1 cellular context compared by ENCODE assay signal in genomic region chr20:63627129-63627699, GRCh38.
TF ChIP-seq lines count a peak whose summit lies in the region.

No MANE protein-coding gene starts in this region.

TF ChIP-seq in K562, 482 proteins besides CTCF, POLR2A, EP300 and RAD21 (continued from another document and continues in another):
- TF ChIP-seq MAZ (CRISPR knock-in tag; conservative IDR thresholded peaks at IDR 0.05 in 1 of 2, IDR thresholded peaks at IDR 0.05 in 1 of 2): peak; percentile 82
- no peak for TF ChIP-seq RFX1 (IDR thresholded peaks at IDR 0.05)
- TF ChIP-seq BRCA1 (IDR thresholded peaks at IDR 0.05): no peak
- TF ChIP-seq BRCA1 (CRISPR knock-in tag; IDR thresholded peaks at IDR 0.05): 0 out of 2 replicates have a peak, but pooled peaks have one; percentile 74
- peak in 1 of 2 experiments; percentile 63; a peak in 1 of 4 replicates for TF ChIP-seq SIN3A (IDR thresholded peaks at IDR 0.05; ENCODE audit: borderline replicate concordance in 2 of 2, control insufficient read depth in 1 of 2, low read depth in 2 of 2, low read length in 2 of 2)
- TF ChIP-seq PURB (CRISPR knock-in tag; IDR thresholded peaks at IDR 0.05; ENCODE audit: low read depth): no peak
- TF ChIP-seq ZNF347 (CRISPR knock-in tag; IDR thresholded peaks at IDR 0.05; ENCODE audit: low read depth): no peak
- 0 out of 4 replicates have a peak, but pooled peaks of 1 of the 2 experiments have one; percentile 23 for TF ChIP-seq NONO (IDR thresholded peaks at IDR 0.05; ENCODE audit: low read depth in 2 of 2, low read length in 1 of 2)
- peak; percentile 84; the same call in 1 of the 2 replicates for TF ChIP-seq MTA3 (IDR thresholded peaks at IDR 0.05; ENCODE audit: borderline replicate concordance)
- peak; percentile 85 for TF ChIP-seq ETS1 (conservative IDR thresholded peaks at IDR 0.05; ENCODE audit: control insufficient read depth, low read depth, low read length)
- no peak for TF ChIP-seq ZNF239 (CRISPR knock-in tag; IDR thresholded peaks at IDR 0.05)
- 0 out of 2 replicates have a peak, but pooled peaks have one; percentile 60 for TF ChIP-seq ERF (CRISPR knock-in tag; IDR thresholded peaks at IDR 0.05)
- TF ChIP-seq TFAP4 (CRISPR knock-in tag; IDR thresholded peaks at IDR 0.05; ENCODE audit: borderline replicate concordance): peak; percentile 76; the same call in 1 of the 2 replicates
- TF ChIP-seq BCLAF1 (IDR thresholded peaks at IDR 0.05; ENCODE audit: borderline replicate concordance in 1 of 2, control insufficient read depth in 1 of 2, low read depth in 2 of 2, low read length in 1 of 2): no peak
- peak in 1 of 2 experiments; percentile 88; a peak in 2 of 4 replicates for TF ChIP-seq HDAC1 (IDR thresholded peaks at IDR 0.05)
- TF ChIP-seq POLR3G (IDR thresholded peaks at IDR 0.05; ENCODE audit: extremely low read depth, insufficient read length, insufficient replicate concordance): no peak
- peak; percentile 63 for TF ChIP-seq KDM5B (IDR thresholded peaks at IDR 0.05; ENCODE audit: insufficient replicate concordance, low read depth, low read length)
- TF ChIP-seq POLR2B (IDR thresholded peaks at IDR 0.05; ENCODE audit: low read depth, partially characterized antibody): peak; percentile 83
- peak; percentile 53; the same call in 1 of the 2 replicates for TF ChIP-seq HLTF (IDR thresholded peaks at IDR 0.05)
- TF ChIP-seq BCOR (IDR thresholded peaks at IDR 0.05): no peak
- TF ChIP-seq POLR2G (IDR thresholded peaks at IDR 0.05; ENCODE audit: low read depth, low read length): peak; percentile 87
- peak; percentile 95; the same call in 1 of the 2 replicates for TF ChIP-seq PREB (CRISPR knock-in tag; IDR thresholded peaks at IDR 0.05)
- peak; percentile 75 for TF ChIP-seq CHD1 (IDR thresholded peaks at IDR 0.05; ENCODE audit: low read length)
- TF ChIP-seq POLR2H (tag; IDR thresholded peaks at IDR 0.05; ENCODE audit: low read depth): peak; percentile 16
- TF ChIP-seq ZNF398 (CRISPR knock-in tag; IDR thresholded peaks at IDR 0.05): no peak
- TF ChIP-seq FOSL1 (tag; conservative IDR thresholded peaks at IDR 0.05): no peak; the same call in 1 of the 2 replicates
- 0 out of 2 replicates have a peak, but pooled peaks have one; percentile 74 for TF ChIP-seq REST (CRISPR knock-in tag; IDR thresholded peaks at IDR 0.05; ENCODE audit: low read depth)
- TF ChIP-seq YY1 (IDR thresholded peaks at IDR 0.05; ENCODE audit: borderline replicate concordance in 1 of 3, control insufficient read depth in 1 of 3, extremely low read depth in 1 of 3, insufficient read depth in 3 of 3, insufficient read length in 1 of 3, insufficient replicate concordance in 2 of 3, low read depth in 1 of 3, low read length in 2 of 3): peak in 2 of 3 experiments; percentile 20 to 24
- TF ChIP-seq PTRF (tag; IDR thresholded peaks at IDR 0.05): no peak
- TF ChIP-seq ZNF830 (CRISPR knock-in tag; IDR thresholded peaks at IDR 0.05): peak; percentile 90; the same call in 1 of the 2 replicates
- no peak for TF ChIP-seq CBFA2T3 (IDR thresholded peaks at IDR 0.05)
- no peak for TF ChIP-seq MTA1 (IDR thresholded peaks at IDR 0.05; ENCODE audit: borderline replicate concordance)
- peak; percentile 58 for TF ChIP-seq CCNT2 (IDR thresholded peaks at IDR 0.05; ENCODE audit: borderline replicate concordance, extremely low read depth, insufficient read length, low read depth, low read length)
- peak; percentile 100 for TF ChIP-seq MXI1 (IDR thresholded peaks at IDR 0.05; ENCODE audit: low read depth, low read length)
- 0 out of 2 replicates have a peak, but pooled peaks have one; percentile 34 for TF ChIP-seq ZNF511 (CRISPR knock-in tag; IDR thresholded peaks at IDR 0.05)
- no peak for TF ChIP-seq HNRNPLL (IDR thresholded peaks at IDR 0.05; ENCODE audit: low read depth, low read length, poor library complexity, severe bottlenecking)
- TF ChIP-seq TRIM25 (IDR thresholded peaks at IDR 0.05; ENCODE audit: borderline replicate concordance): no peak
- 0 out of 2 replicates have a peak, but pooled peaks have one; percentile 23 for TF ChIP-seq PHB (CRISPR knock-in tag; IDR thresholded peaks at IDR 0.05)
- TF ChIP-seq TOE1 (IDR thresholded peaks at IDR 0.05; ENCODE audit: borderline replicate concordance): no peak
- TF ChIP-seq TOE1 (CRISPR knock-in tag; IDR thresholded peaks at IDR 0.05; ENCODE audit: borderline replicate concordance, low read depth): no peak
- TF ChIP-seq KLF6 (CRISPR knock-in tag; IDR thresholded peaks at IDR 0.05; ENCODE audit: borderline replicate concordance): no peak
- no peak for TF ChIP-seq ZNF445 (CRISPR knock-in tag; IDR thresholded peaks at IDR 0.05; ENCODE audit: low read depth)
- TF ChIP-seq CTBP1 (IDR thresholded peaks at IDR 0.05; ENCODE audit: borderline replicate concordance): peak; percentile 80
- no peak for TF ChIP-seq JUN (IDR thresholded peaks at IDR 0.05; ENCODE audit: borderline replicate concordance, low read depth, low read length)
- TF ChIP-seq JUN (CRISPR knock-in tag; IDR thresholded peaks at IDR 0.05; ENCODE audit: borderline replicate concordance): peak; percentile 30; the same call in 1 of the 2 replicates
